In the genomic region with DNA sequence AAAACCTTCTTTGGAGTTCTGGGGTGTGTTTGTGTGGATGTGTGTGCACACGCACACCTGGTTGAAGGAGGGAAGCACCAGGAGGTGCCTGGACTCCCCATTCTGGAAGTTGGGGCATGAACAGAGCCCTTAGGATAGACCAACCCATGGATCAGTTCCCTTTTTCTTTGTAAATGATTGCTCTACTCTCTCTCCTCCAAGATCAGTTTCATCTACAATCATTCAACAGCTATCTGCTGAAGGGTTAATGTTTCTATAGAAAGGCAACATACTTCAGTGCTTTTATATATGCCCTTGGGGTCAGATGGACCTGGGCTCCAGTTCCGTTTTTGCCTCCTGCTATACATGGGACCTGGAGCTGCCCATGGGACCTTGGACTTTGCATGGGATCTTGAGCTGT, we compare ENCODE assay signal across 20 cellular contexts.
DNase-seq lines count a peak whose midpoint lies in the region; ATAC-seq and TF ChIP-seq lines count a peak whose summit lies in the region.
"Had no signal": no experiment of that assay in that cellular context is flagged by ENCODE, and none has a peak within 500 bp of the region (broad histone marks: within the 10 kb centered on the region; RNA-seq: fewer than 3 reads in every experiment).

No MANE protein-coding gene starts in this region.

- peaks cover 17% of the 10 kb centered on the region for H3K4me1 ChIP-seq in OCI-LY3 (ENCODE audit: low read length)
- no peaks in the 10 kb centered on the region for H3K4me1 ChIP-seq in PC-9 (replicated peaks; ENCODE audit: insufficient read depth)
- H3K4me1 ChIP-seq: BLaER1 treated with 17β-estradiol and CSF1 and Interleukin-3, amounts not matched to agents 10 nM and 100 nM; SJCRH30 had no signal

- H3K27ac Mint-ChIP-seq in stimulated activated effector memory CD8-positive, alpha-beta T cell treated with anti-CD3 and anti-CD28 coated beads, Interleukin-12 subunit alpha, Interleukin-12 subunit beta, amount 100 ng/mL, for 72 hours: no peak overlapping the region
- H3K27ac Mint-ChIP-seq: CD8-positive, alpha-beta T cell had no signal

- TF ChIP-seq CTCF in OCI-LY3 (IDR thresholded peaks at IDR 0.05; ENCODE audit: low read depth, low read length) (no peak), PC-9 (conservative IDR thresholded peaks at IDR 0.05) (no peak)

- H3K9me2 ChIP-seq in PC-9 (ENCODE audit: insufficient read depth): no peaks in the 10 kb centered on the region

- no peaks in the 10 kb centered on the region for H3K9me3 ChIP-seq in OCI-LY3 (ENCODE audit: insufficient read depth, low read length)
- H3K9me3 ChIP-seq in PC-9 (ENCODE audit: insufficient read depth, low read depth): no peaks in the 10 kb centered on the region
- H3K9me3 ChIP-seq: BLaER1 treated with 17β-estradiol and CSF1 and Interleukin-3, amounts not matched to agents 10 nM and 100 nM; SJCRH30 had no signal

- intact Hi-C loops in PC-9 (cut with micrococcal nuclease; ENCODE audit: unreplicated experiment): no loop called here

- H3K27ac ChIP-seq in OCI-LY3 (ENCODE audit: low read length) (no peak overlapping the region), PC-9 (no peak overlapping the region)
- H3K27ac ChIP-seq: BLaER1 treated with 17β-estradiol and CSF1 and Interleukin-3, amounts not matched to agents 10 nM and 100 nM; SJCRH30 had no signal

- peaks cover 4% of the 10 kb centered on the region for H3K4me1 Mint-ChIP-seq in stimulated activated effector memory CD8-positive, alpha-beta T cell treated with anti-CD3 and anti-CD28 coated beads, Interleukin-12 subunit alpha, Interleukin-12 subunit beta, amount 100 ng/mL, for 72 hours

- H3K4me3 ChIP-seq in OCI-LY3 (ENCODE audit: low read length) (no peak overlapping the region), PC-9 (no peak overlapping the region)
- H3K4me3 ChIP-seq: BLaER1 treated with 17β-estradiol and CSF1 and Interleukin-3, amounts not matched to agents 10 nM and 100 nM; SJCRH30 had no signal

- no peaks in the 10 kb centered on the region for H3K9me3 Mint-ChIP-seq in stimulated activated effector memory CD8-positive, alpha-beta T cell treated with anti-CD3 and anti-CD28 coated beads, Interleukin-12 subunit alpha, Interleukin-12 subunit beta, amount 100 ng/mL, for 72 hours

- H3K36me3 Mint-ChIP-seq in stimulated activated effector memory CD8-positive, alpha-beta T cell treated with anti-CD3 and anti-CD28 coated beads, Interleukin-12 subunit alpha, Interleukin-12 subunit beta, amount 100 ng/mL, for 72 hours: no peaks in the 10 kb centered on the region
- H3K36me3 Mint-ChIP-seq: CD8-positive, alpha-beta T cell had no signal

- no peak overlapping the region for H3K9ac ChIP-seq in OCI-LY3 (ENCODE audit: low read length)
- H3K9ac ChIP-seq: BLaER1 treated with 17β-estradiol and CSF1 and Interleukin-3, amounts not matched to agents 10 nM and 100 nM had no signal

- H2AFZ ChIP-seq in OCI-LY3 (ENCODE audit: low read depth, low read length) (no peak overlapping the region), PC-9 (no peak overlapping the region)

- no peaks in the 10 kb centered on the region for H3F3A ChIP-seq in PC-9 (ENCODE audit: insufficient read depth, low read depth)

- no peaks in the 10 kb centered on the region for H3K27me3 ChIP-seq in OCI-LY3 (ENCODE audit: low read depth, low read length)
- H3K27me3 ChIP-seq in PC-9 (ENCODE audit: insufficient read depth, low read depth): no peaks in the 10 kb centered on the region
- H3K27me3 ChIP-seq: BLaER1 treated with 17β-estradiol and CSF1 and Interleukin-3, amounts not matched to agents 10 nM and 100 nM; SJCRH30 had no signal

- no TSS peak for BruUV-seq in PC-9 (replicated peaks; lab: Mats Ljungman, UMichigan)

- H3K36me3 ChIP-seq in OCI-LY3 (replicated peaks; ENCODE audit: low read depth, low read length) (no peaks in the 10 kb centered on the region), PC-9 (ENCODE audit: low read depth) (no peaks in the 10 kb centered on the region)
- H3K36me3 ChIP-seq: BLaER1 treated with 17β-estradiol and CSF1 and Interleukin-3, amounts not matched to agents 10 nM and 100 nM; SJCRH30 had no signal

- H4K20me1 ChIP-seq in OCI-LY3 (ENCODE audit: insufficient read depth, low read length) (no peaks in the 10 kb centered on the region), PC-9 (ENCODE audit: insufficient read depth) (no peaks in the 10 kb centered on the region)
- H4K20me1 ChIP-seq: BLaER1 treated with 17β-estradiol and CSF1 and Interleukin-3, amounts not matched to agents 10 nM and 100 nM had no signal

- peak; percentile 81 for ATAC-seq in GM18909 (IDR thresholded peaks at IDR 0.05; ENCODE audit: poor library complexity, unreplicated experiment)
- peak; percentile 76 for ATAC-seq in GM21381 (IDR thresholded peaks at IDR 0.05; ENCODE audit: unreplicated experiment)
- ATAC-seq in HG03135 (IDR thresholded peaks at IDR 0.05; ENCODE audit: unreplicated experiment): peak; percentile 66
- no peak for ATAC-seq in stimulated activated effector memory CD8-positive, alpha-beta T cell treated with anti-CD3 and anti-CD28 coated beads, Interleukin-12 subunit alpha, Interleukin-12 subunit beta, amount 100 ng/mL, for 72 hours
- ATAC-seq: CD8-positive, alpha-beta T cell; Panc1 had no signal

- DNase-seq in PC-9 (no peak), nucleus accumbens (lab: John Stamatoyannopoulos, UW) (no peak)
- no peak for DNase-seq in stimulated activated effector memory CD8-positive, alpha-beta T cell treated with anti-CD3 and anti-CD28 coated beads, Interleukin-12 subunit alpha, Interleukin-12 subunit beta, amount 100 ng/mL, for 72 hours (ENCODE audit: low spot score in 2 of 2)
- DNase-seq: Calu3; CD8-positive, alpha-beta T cell; DMS53; EL; GOT3; KG1; NCI-H1417; NCI-H187 treated with DMSO at 0.1 percent for 48 hours; NCI-H345; NCI-H524 treated with DMSO at 0.1 percent for 48 hours; SJCRH30 had no signal

- H3K79me2 ChIP-seq in OCI-LY3 (ENCODE audit: low read length) (no peaks in the 10 kb centered on the region), PC-9 (ENCODE audit: low read depth) (no peaks in the 10 kb centered on the region)

- POLR2A ChIA-PET in PC-9 (lab: Charles Lee; ENCODE audit: unreplicated experiment): no interaction called here

- CTCF ChIA-PET in PC-9 (lab: Charles Lee): no interaction called here

- H3K4me2 ChIP-seq in OCI-LY3 (ENCODE audit: low read length) (peak overlapping the region; percentile 27), PC-9 (no peak overlapping the region)
- H3K4me2 ChIP-seq: BLaER1 treated with 17β-estradiol and CSF1 and Interleukin-3, amounts not matched to agents 10 nM and 100 nM had no signal

- no peak overlapping the region for H3K4me3 Mint-ChIP-seq in stimulated activated effector memory CD8-positive, alpha-beta T cell treated with anti-CD3 and anti-CD28 coated beads, Interleukin-12 subunit alpha, Interleukin-12 subunit beta, amount 100 ng/mL, for 72 hours
- H3K4me3 Mint-ChIP-seq: CD8-positive, alpha-beta T cell had no signal
